ENCODE assay signal across 1 cellular context in genomic region chr3:122893754-122894668, GRCh38.
TF ChIP-seq lines count a peak whose summit lies in the region.

No MANE protein-coding gene starts in this region.

TF ChIP-seq in HepG2, 621 proteins besides CTCF, POLR2A, EP300 and RAD21 (continued from another document and continues in another):
- TF ChIP-seq FOXA1 (IDR thresholded peaks at IDR 0.05) (no peak), FOXA1 (CRISPR knock-in tag; IDR thresholded peaks at IDR 0.05) (no peak; the same call in 1 of the 2 replicates), SP140L (CRISPR knock-in tag; IDR thresholded peaks at IDR 0.05; ENCODE audit: borderline replicate concordance) (no peak), MEIS2 (CRISPR knock-in tag; IDR thresholded peaks at IDR 0.05) (peak; percentile 58; the same call in 1 of the 2 replicates), SOX5 (CRISPR knock-in tag; IDR thresholded peaks at IDR 0.05; ENCODE audit: borderline replicate concordance) (peak; percentile 45; the same call in 1 of the 2 replicates), ZNF678 (CRISPR knock-in tag; IDR thresholded peaks at IDR 0.05) (no peak), ATF7-NPFF (CRISPR knock-in tag; IDR thresholded peaks at IDR 0.05; ENCODE audit: low read depth) (no peak), CHD4 (IDR thresholded peaks at IDR 0.05; ENCODE audit: borderline replicate concordance, low read length) (no peak), POLR2AphosphoS2 (IDR thresholded peaks at IDR 0.05; ENCODE audit: low read depth, low read length) (no peak), NR2F6 (IDR thresholded peaks at IDR 0.05) (peak; percentile 37; the same call in 1 of the 2 replicates), NR2F6 (CRISPR knock-in tag; IDR thresholded peaks at IDR 0.05) (peak; percentile 33; the same call in 1 of the 2 replicates), ZNF512B (CRISPR knock-in tag; IDR thresholded peaks at IDR 0.05; ENCODE audit: borderline replicate concordance) (no peak), ZNF781 (CRISPR knock-in tag; IDR thresholded peaks at IDR 0.05; ENCODE audit: borderline replicate concordance, not compliant biosample characterization) (no peak), SMC3 (IDR thresholded peaks at IDR 0.05; ENCODE audit: low read length) (no peak), ZNF3 (CRISPR knock-in tag; IDR thresholded peaks at IDR 0.05) (no peak), FOSL2 (CRISPR knock-in tag; IDR thresholded peaks at IDR 0.05) (peak; percentile 65), NR2F2 (IDR thresholded peaks at IDR 0.05; ENCODE audit: borderline replicate concordance, low read depth) (0 out of 2 replicates have a peak, but pooled peaks have one; percentile 38), JDP2 (CRISPR knock-in tag; IDR thresholded peaks at IDR 0.05; ENCODE audit: borderline replicate concordance) (no peak), GABPA (IDR thresholded peaks at IDR 0.05; ENCODE audit: low read depth, low read length) (no peak), GABPA (CRISPR knock-in tag; IDR thresholded peaks at IDR 0.05; ENCODE audit: low read depth) (peak; percentile 32; the same call in 1 of the 2 replicates), ZNF160 (CRISPR knock-in tag; IDR thresholded peaks at IDR 0.05) (no peak), ZNF24 (IDR thresholded peaks at IDR 0.05) (no peak), ZBTB20 (CRISPR knock-in tag; IDR thresholded peaks at IDR 0.05; ENCODE audit: borderline replicate concordance, low read depth) (no peak; the same call in 1 of the 2 replicates), SKI (IDR thresholded peaks at IDR 0.05; ENCODE audit: partially characterized antibody) (no peak), MXD1 (CRISPR knock-in tag; IDR thresholded peaks at IDR 0.05) (no peak), ZNF598 (CRISPR knock-in tag; IDR thresholded peaks at IDR 0.05; ENCODE audit: borderline replicate concordance) (no peak), ONECUT2 (CRISPR knock-in tag; IDR thresholded peaks at IDR 0.05) (peak; percentile 45; the same call in 1 of the 2 replicates), GATAD1 (CRISPR knock-in tag; IDR thresholded peaks at IDR 0.05) (no peak), WIZ (CRISPR knock-in tag; IDR thresholded peaks at IDR 0.05) (no peak), MYNN (CRISPR knock-in tag; IDR thresholded peaks at IDR 0.05; ENCODE audit: low read depth) (no peak), ZBED4 (CRISPR knock-in tag; IDR thresholded peaks at IDR 0.05; ENCODE audit: borderline replicate concordance) (peak; percentile 20; the same call in 1 of the 2 replicates), ZNF264 (CRISPR knock-in tag; IDR thresholded peaks at IDR 0.05) (no peak), MTF2 (CRISPR knock-in tag; IDR thresholded peaks at IDR 0.05; ENCODE audit: borderline replicate concordance) (no peak), IKZF4 (CRISPR knock-in tag; IDR thresholded peaks at IDR 0.05; ENCODE audit: borderline replicate concordance, low read depth, not compliant biosample characterization) (no peak), NR2F1 (CRISPR knock-in tag; IDR thresholded peaks at IDR 0.05) (peak in 1 of 2 experiments; percentile 55; a peak in 1 of 4 replicates), ISL2 (CRISPR knock-in tag; IDR thresholded peaks at IDR 0.05) (peak; percentile 34; the same call in 1 of the 2 replicates), YY1 (IDR thresholded peaks at IDR 0.05; ENCODE audit: insufficient read depth, insufficient replicate concordance, low read depth, low read length) (no peak), NFKB2 (CRISPR knock-in tag; IDR thresholded peaks at IDR 0.05; ENCODE audit: borderline replicate concordance) (0 out of 2 replicates have a peak, but pooled peaks have one; percentile 26), CERS6 (CRISPR knock-in tag; IDR thresholded peaks at IDR 0.05) (no peak)
- TF ChIP-seq, protein P1, sequence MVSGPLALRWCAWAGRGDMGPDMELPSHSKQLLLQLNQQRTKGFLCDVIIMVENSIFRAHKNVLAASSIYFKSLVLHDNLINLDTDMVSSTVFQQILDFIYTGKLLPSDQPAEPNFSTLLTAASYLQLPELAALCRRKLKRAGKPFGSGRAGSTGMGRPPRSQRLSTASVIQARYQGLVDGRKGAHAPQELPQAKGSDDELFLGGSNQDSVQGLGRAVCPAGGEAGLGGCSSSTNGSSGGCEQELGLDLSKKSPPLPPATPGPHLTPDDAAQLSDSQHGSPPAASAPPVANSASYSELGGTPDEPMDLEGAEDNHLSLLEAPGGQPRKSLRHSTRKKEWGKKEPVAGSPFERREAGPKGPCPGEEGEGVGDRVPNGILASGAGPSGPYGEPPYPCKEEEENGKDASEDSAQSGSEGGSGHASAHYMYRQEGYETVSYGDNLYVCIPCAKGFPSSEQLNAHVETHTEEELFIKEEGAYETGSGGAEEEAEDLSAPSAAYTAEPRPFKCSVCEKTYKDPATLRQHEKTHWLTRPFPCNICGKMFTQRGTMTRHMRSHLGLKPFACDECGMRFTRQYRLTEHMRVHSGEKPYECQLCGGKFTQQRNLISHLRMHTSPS (CRISPR knock-in tag; IDR thresholded peaks at IDR 0.05; ENCODE audit: low read depth), result no peak
- TF ChIP-seq, protein P2, sequence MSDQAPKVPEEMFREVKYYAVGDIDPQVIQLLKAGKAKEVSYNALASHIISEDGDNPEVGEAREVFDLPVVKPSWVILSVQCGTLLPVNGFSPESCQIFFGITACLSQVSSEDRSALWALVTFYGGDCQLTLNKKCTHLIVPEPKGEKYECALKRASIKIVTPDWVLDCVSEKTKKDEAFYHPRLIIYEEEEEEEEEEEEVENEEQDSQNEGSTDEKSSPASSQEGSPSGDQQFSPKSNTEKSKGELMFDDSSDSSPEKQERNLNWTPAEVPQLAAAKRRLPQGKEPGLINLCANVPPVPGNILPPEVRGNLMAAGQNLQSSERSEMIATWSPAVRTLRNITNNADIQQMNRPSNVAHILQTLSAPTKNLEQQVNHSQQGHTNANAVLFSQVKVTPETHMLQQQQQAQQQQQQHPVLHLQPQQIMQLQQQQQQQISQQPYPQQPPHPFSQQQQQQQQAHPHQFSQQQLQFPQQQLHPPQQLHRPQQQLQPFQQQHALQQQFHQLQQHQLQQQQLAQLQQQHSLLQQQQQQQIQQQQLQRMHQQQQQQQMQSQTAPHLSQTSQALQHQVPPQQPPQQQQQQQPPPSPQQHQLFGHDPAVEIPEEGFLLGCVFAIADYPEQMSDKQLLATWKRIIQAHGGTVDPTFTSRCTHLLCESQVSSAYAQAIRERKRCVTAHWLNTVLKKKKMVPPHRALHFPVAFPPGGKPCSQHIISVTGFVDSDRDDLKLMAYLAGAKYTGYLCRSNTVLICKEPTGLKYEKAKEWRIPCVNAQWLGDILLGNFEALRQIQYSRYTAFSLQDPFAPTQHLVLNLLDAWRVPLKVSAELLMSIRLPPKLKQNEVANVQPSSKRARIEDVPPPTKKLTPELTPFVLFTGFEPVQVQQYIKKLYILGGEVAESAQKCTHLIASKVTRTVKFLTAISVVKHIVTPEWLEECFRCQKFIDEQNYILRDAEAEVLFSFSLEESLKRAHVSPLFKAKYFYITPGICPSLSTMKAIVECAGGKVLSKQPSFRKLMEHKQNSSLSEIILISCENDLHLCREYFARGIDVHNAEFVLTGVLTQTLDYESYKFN (CRISPR knock-in tag; conservative IDR thresholded peaks at IDR 0.05), result peak; percentile 96
- TF ChIP-seq, protein P3, sequence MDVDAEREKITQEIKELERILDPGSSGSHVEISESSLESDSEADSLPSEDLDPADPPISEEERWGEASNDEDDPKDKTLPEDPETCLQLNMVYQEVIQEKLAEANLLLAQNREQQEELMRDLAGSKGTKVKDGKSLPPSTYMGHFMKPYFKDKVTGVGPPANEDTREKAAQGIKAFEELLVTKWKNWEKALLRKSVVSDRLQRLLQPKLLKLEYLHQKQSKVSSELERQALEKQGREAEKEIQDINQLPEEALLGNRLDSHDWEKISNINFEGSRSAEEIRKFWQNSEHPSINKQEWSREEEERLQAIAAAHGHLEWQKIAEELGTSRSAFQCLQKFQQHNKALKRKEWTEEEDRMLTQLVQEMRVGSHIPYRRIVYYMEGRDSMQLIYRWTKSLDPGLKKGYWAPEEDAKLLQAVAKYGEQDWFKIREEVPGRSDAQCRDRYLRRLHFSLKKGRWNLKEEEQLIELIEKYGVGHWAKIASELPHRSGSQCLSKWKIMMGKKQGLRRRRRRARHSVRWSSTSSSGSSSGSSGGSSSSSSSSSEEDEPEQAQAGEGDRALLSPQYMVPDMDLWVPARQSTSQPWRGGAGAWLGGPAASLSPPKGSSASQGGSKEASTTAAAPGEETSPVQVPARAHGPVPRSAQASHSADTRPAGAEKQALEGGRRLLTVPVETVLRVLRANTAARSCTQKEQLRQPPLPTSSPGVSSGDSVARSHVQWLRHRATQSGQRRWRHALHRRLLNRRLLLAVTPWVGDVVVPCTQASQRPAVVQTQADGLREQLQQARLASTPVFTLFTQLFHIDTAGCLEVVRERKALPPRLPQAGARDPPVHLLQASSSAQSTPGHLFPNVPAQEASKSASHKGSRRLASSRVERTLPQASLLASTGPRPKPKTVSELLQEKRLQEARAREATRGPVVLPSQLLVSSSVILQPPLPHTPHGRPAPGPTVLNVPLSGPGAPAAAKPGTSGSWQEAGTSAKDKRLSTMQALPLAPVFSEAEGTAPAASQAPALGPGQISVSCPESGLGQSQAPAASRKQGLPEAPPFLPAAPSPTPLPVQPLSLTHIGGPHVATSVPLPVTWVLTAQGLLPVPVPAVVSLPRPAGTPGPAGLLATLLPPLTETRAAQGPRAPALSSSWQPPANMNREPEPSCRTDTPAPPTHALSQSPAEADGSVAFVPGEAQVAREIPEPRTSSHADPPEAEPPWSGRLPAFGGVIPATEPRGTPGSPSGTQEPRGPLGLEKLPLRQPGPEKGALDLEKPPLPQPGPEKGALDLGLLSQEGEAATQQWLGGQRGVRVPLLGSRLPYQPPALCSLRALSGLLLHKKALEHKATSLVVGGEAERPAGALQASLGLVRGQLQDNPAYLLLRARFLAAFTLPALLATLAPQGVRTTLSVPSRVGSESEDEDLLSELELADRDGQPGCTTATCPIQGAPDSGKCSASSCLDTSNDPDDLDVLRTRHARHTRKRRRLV (CRISPR knock-in tag; IDR thresholded peaks at IDR 0.05), result no peak
- TF ChIP-seq, protein P4, sequence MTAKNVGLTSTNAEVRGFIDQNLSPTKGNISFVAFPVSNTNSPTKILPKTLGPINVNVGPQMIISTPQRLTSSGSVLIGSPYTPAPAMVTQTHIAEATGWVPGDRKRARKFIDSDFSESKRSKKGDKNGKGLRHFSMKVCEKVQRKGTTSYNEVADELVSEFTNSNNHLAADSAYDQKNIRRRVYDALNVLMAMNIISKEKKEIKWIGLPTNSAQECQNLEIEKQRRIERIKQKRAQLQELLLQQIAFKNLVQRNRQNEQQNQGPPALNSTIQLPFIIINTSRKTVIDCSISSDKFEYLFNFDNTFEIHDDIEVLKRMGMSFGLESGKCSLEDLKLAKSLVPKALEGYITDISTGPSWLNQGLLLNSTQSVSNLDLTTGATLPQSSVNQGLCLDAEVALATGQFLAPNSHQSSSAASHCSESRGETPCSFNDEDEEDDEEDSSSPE (CRISPR knock-in tag; IDR thresholded peaks at IDR 0.05), result peak; percentile 33; the same call in 1 of the 2 replicates
- TF ChIP-seq, protein P5, sequence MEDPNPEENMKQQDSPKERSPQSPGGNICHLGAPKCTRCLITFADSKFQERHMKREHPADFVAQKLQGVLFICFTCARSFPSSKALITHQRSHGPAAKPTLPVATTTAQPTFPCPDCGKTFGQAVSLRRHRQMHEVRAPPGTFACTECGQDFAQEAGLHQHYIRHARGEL (CRISPR knock-in tag; IDR thresholded peaks at IDR 0.05), result no peak
